Comparison of ENCODE assay signal across 7 cellular contexts in genomic region chr11:123653405-123653996, GRCh38. TPM values are rescaled to one million over a fixed set of nuclear protein-coding genes. Genes with fewer than 3 reads are reported as not detected.
DNase-seq lines count a peak whose midpoint lies in the region; TF ChIP-seq lines count a peak whose summit lies in the region.

No MANE protein-coding gene starts in this region.

- H4K12ac ChIP-seq in trophoblast cell (ENCODE audit: low read depth, low read length): no peak overlapping the region

- H3K4me2 ChIP-seq in trophoblast cell (ENCODE audit: low read length): peak overlapping the region; percentile 93

- no peak overlapping the region for H2BK12ac ChIP-seq in trophoblast cell (ENCODE audit: low read length)

- in situ Hi-C loops in GM13976 (cut with MboI; ENCODE audit: low sequenced_read_pairs, unreplicated experiment): no loop called here

- no peak overlapping the region for H4K91ac ChIP-seq in trophoblast cell (ENCODE audit: low read depth, low read length)

- no peak overlapping the region for H3K14ac ChIP-seq in trophoblast cell (ENCODE audit: low read length)

- H3K27ac ChIP-seq in esophagus (ENCODE audit: low read depth in 2 of 2, low read length in 1 of 2) (no peak overlapping the region), trophoblast cell (ENCODE audit: low read depth, low read length) (no peak overlapping the region)

- peaks cover 0 to 12% of the 10 kb centered on the region in 2 donors for H3K27me3 ChIP-seq in esophagus (ENCODE audit: control insufficient read depth in 1 of 2, insufficient read depth in 2 of 2, low read length in 2 of 2)
- H3K27me3 ChIP-seq in trophoblast cell (ENCODE audit: insufficient read depth, low read length): peaks cover 4% of the 10 kb centered on the region

- no peaks in the 10 kb centered on the region for H3K9me3 ChIP-seq in esophagus (ENCODE audit: control insufficient read depth in 2 of 2, insufficient read depth in 1 of 2, low read depth in 1 of 2, low read length in 1 of 2)
- H3K9me3 ChIP-seq in trophoblast cell (ENCODE audit: insufficient read depth, low read depth, low read length): no peaks in the 10 kb centered on the region

- no peak overlapping the region for H3K4ac ChIP-seq in trophoblast cell (ENCODE audit: low read depth, low read length)

- no peak overlapping the region for H3K18ac ChIP-seq in trophoblast cell (ENCODE audit: low read length)

- no peak overlapping the region for H2BK120ac ChIP-seq in trophoblast cell (ENCODE audit: insufficient read depth, low read length, poor library complexity)

- H3K36me3 ChIP-seq in esophagus (ENCODE audit: control insufficient read depth in 2 of 2, insufficient read depth in 2 of 2, low read length in 1 of 2) (no peaks in the 10 kb centered on the region), trophoblast cell (ENCODE audit: control insufficient read depth in 1 of 2, insufficient read depth in 2 of 2, low read length in 2 of 2) (no peaks in the 10 kb centered on the region)

- peak; percentile 91 to 97 for DNase-seq in NCI-H526 (lab: John Stamatoyannopoulos, UW)
- DNase-seq in trophoblast cell: no peak
- DNase-seq in NCI-H510A (lab: John Stamatoyannopoulos, UW): no peak
- DNase-seq in GM13976 (ENCODE audit: low spot score): no peak
- DNase-seq in HEK293T (ENCODE audit: extremely low spot score): no peak

- H3K9ac ChIP-seq in trophoblast cell (ENCODE audit: low read length): no peak overlapping the region

- H2BK5ac ChIP-seq in trophoblast cell (ENCODE audit: low read depth, low read length, poor library complexity): no peak overlapping the region

- 10 to 12% methylated on average over 21 of the region's 21 CpGs for WGBS in esophagus, 2 donors
- no CpG with 5 or more reads among the region's 21 CpGs for WGBS in trophoblast cell (ENCODE audit: extremely low coverage, insufficient coverage, insufficient read length)

- CTCF ChIA-PET in HEK293T (lab: Yijun Ruan, JAX): interaction anchor here (0.6 to 3.7 kb wide), 7 partner anchors 9 to 1534 kb away, joined by 3 to 25 read pairs (median 4); no protein-coding TSS in a partner anchor

- H3K4me3 ChIP-seq in esophagus (ENCODE audit: low read depth in 1 of 2, low read length in 2 of 2): peak overlapping the region; percentile 54 to 55
- no peak overlapping the region for H3K4me3 ChIP-seq in trophoblast cell (ENCODE audit: low read depth, low read length)

- H3K79me1 ChIP-seq in trophoblast cell (ENCODE audit: low read length): peaks cover 2% of the 10 kb centered on the region

- H3K4me1 ChIP-seq in esophagus (ENCODE audit: control insufficient read depth in 2 of 2, insufficient read depth in 2 of 2, low read length in 1 of 2): peaks cover 8 to 10% of the 10 kb centered on the region in 2 donors
- H3K4me1 ChIP-seq in trophoblast cell (ENCODE audit: control insufficient read depth in 1 of 2, insufficient read depth in 2 of 2, low read length in 2 of 2): peaks cover 4 to 10% of the 10 kb centered on the region in 2 experiments

- H4K8ac ChIP-seq in trophoblast cell (ENCODE audit: low read depth, low read length): no peak overlapping the region

- POLR2A ChIA-PET in HEK293T (lab: Yijun Ruan, JAX): interaction anchor here (1.1 to 1.5 kb wide), 2 partner anchors 32 to 44 kb away, joined by 4 read pairs; no protein-coding TSS in a partner anchor

- H2AK5ac ChIP-seq in trophoblast cell (ENCODE audit: low read length): no peak overlapping the region

- H2AFZ ChIP-seq in trophoblast cell (ENCODE audit: insufficient read depth, low read length, poor library complexity): peak overlapping the region; percentile 94

- H3K79me2 ChIP-seq in trophoblast cell (ENCODE audit: control insufficient read depth, insufficient read depth, low read length, poor library complexity): no peaks in the 10 kb centered on the region

- 0 out of 3 replicates have a peak, but pooled peaks have one; percentile 3 for TF ChIP-seq CTCF in GM12872 (IDR thresholded peaks at IDR 0.05; ENCODE audit: insufficient read depth, low read depth, low read length)
- no peak for TF ChIP-seq CTCF in GM13976 (IDR thresholded peaks at IDR 0.05; ENCODE audit: borderline replicate concordance, control extremely low read depth, extremely low read depth, insufficient read depth, missing control alignments)

- no peak overlapping the region for H3K23ac ChIP-seq in trophoblast cell (ENCODE audit: low read length)

TF ChIP-seq in HEK293T, 16 proteins besides CTCF, POLR2A, EP300 and RAD21:
- no peak for TF ChIP-seq L3MBTL2 (conservative IDR thresholded peaks at IDR 0.05)
- no peak for TF ChIP-seq ZNF384 (IDR thresholded peaks at IDR 0.05)
- TF ChIP-seq PKNOX1 (IDR thresholded peaks at IDR 0.05): no peak
- TF ChIP-seq BHLHE40 (IDR thresholded peaks at IDR 0.05; ENCODE audit: borderline replicate concordance): no peak
- no peak for TF ChIP-seq ELF4 (IDR thresholded peaks at IDR 0.05)
- TF ChIP-seq FOXM1 (IDR thresholded peaks at IDR 0.05; ENCODE audit: borderline replicate concordance): no peak
- TF ChIP-seq SP1 (IDR thresholded peaks at IDR 0.05): no peak
- no peak for TF ChIP-seq FOXK2 (IDR thresholded peaks at IDR 0.05)

RNA-seq across cellular contexts. Expression of gene SCN3B, which starts 0.9 kb away (rescaled TPM):
- polyA plus RNA-seq in esophagus: under 1 TPM; 0.16 to 0.29 TPM
- 0.23 and 0.25 TPM in 2 replicates for polyA plus RNA-seq in trophoblast cell (2013)

Comparison
In these comparisons a context has a peak if more than half of its experiments do, and no peak if none do; other contexts are left out.
1. DNase-seq: peak in NCI-H526 (2 of 2); none in trophoblast cell (0 of 2), NCI-H510A (single experiment), GM13976 (single experiment) and HEK293T (single experiment).